15 cellular contexts compared by ENCODE assay signal in genomic region chr1:95096218-95096841, GRCh38. TPM values are rescaled to one million over a fixed set of nuclear protein-coding genes. Genes with fewer than 3 reads are reported as not detected.
DNase-seq lines count a peak whose midpoint lies in the region; ATAC-seq and TF ChIP-seq lines count a peak whose summit lies in the region.
"Had no signal": no experiment of that assay in that cellular context is flagged by ENCODE, and none has a peak within 500 bp of the region (broad histone marks: within the 10 kb centered on the region; RNA-seq: fewer than 3 reads in every experiment).

No MANE protein-coding gene starts in this region.

- TF ChIP-seq CTCF in VCaP (conservative IDR thresholded peaks at IDR 0.05) (no peak), esophagus muscularis mucosa (IDR thresholded peaks at IDR 0.05) (no peak)

- DNase-seq in NCI-H82 (lab: John Stamatoyannopoulos, UW) (peak; percentile 9), NCI-H82 treated with DMSO at 0.1 percent for 48 hours (lab: John Stamatoyannopoulos, UW; ENCODE audit: unreplicated experiment) (no peak), esophagus muscularis mucosa (ENCODE audit: extremely low spot score) (no peak)
- no peak for DNase-seq in stimulated activated naive CD8-positive, alpha-beta T cell treated with anti-CD3 and anti-CD28 coated beads, Interleukin-15, Interleukin-2, amounts not matched to agents 100 U/mL and 50 U/mL, for 24 hours
- DNase-seq in stimulated activated CD4-positive, alpha-beta T cell treated with anti-CD3 and anti-CD28 coated beads, Interleukin-1b, Interleukin-23, amount 100 ng/mL, for 48 hours: no peak
- DNase-seq: Karpas-422, kidney glomerular epithelial cell, nephron progenitor cell, SHP77 had no signal

- ATAC-seq in HG03039 (IDR thresholded peaks at IDR 0.05; ENCODE audit: unreplicated experiment): peak; percentile 7
- ATAC-seq in stimulated activated naive CD8-positive, alpha-beta T cell treated with anti-CD3 and anti-CD28 coated beads, Interleukin-15, Interleukin-2, amounts not matched to agents 100 U/mL and 50 U/mL, for 24 hours: no peak
- ATAC-seq: WTC11 had no signal

- TF ChIP-seq EP300 in esophagus muscularis mucosa (IDR thresholded peaks at IDR 0.05): no peak

- H3K9ac ChIP-seq in subcutaneous abdominal adipose tissue (ENCODE audit: low read length in 5 of 5): no peak overlapping the region

- intact Hi-C loops in esophagus muscularis mucosa (cut with DNase I): no loop called here

- no peak overlapping the region for H3K4me3 ChIP-seq in subcutaneous abdominal adipose tissue (ENCODE audit: low read depth in 1 of 5, low read length in 5 of 5)
- H3K4me3 ChIP-seq in esophagus muscularis mucosa: no peak overlapping the region

- peak overlapping the region; percentile 60; the same call in 1 of the 2 replicates for H3K27ac ChIP-seq in VCaP
- peak overlapping the region; percentile 47 for H3K27ac ChIP-seq in subcutaneous abdominal adipose tissue (ENCODE audit: low read depth, low read length)
- H3K27ac ChIP-seq in esophagus muscularis mucosa (replicated peaks in 1 of 4): no peak overlapping the region

- H3K4me1 ChIP-seq in subcutaneous abdominal adipose tissue (ENCODE audit: control insufficient read depth in 5 of 5, insufficient read depth in 5 of 5, low read length in 5 of 5) (peaks cover 0 to 14% (median 10%) of the 10 kb centered on the region in 5 donors), esophagus muscularis mucosa (no peaks in the 10 kb centered on the region)

- TF ChIP-seq POLR2A in esophagus muscularis mucosa (IDR thresholded peaks at IDR 0.05; ENCODE audit: low read depth): no peak

- no peaks in the 10 kb centered on the region for H3K27me3 ChIP-seq in subcutaneous abdominal adipose tissue (ENCODE audit: control insufficient read depth in 5 of 5, insufficient read depth in 4 of 5, low read length in 5 of 5)
- no peaks in the 10 kb centered on the region for H3K27me3 ChIP-seq in esophagus muscularis mucosa

- H3K9me3 ChIP-seq in subcutaneous abdominal adipose tissue (ENCODE audit: control insufficient read depth in 5 of 5, low read length in 5 of 5) (no peaks in the 10 kb centered on the region), esophagus muscularis mucosa (no peaks in the 10 kb centered on the region)

- 80% methylated on average over 6 of the region's 6 CpGs for WGBS in esophagus muscularis mucosa

- H3K36me3 ChIP-seq in subcutaneous abdominal adipose tissue (ENCODE audit: control insufficient read depth in 5 of 5, insufficient read depth in 5 of 5, low read length in 5 of 5) (no peaks in the 10 kb centered on the region), esophagus muscularis mucosa (no peaks in the 10 kb centered on the region)

RNA-seq across cellular contexts. Expression of gene TLCD4, which starts 20.8 kb away (rescaled TPM):
- 10 to 100 TPM in 1 of 4 donors, 1 to 10 TPM in 3; 8.4 to 15.9 (median 9.3) TPM for total RNA-seq in esophagus muscularis mucosa
- total RNA-seq: A673; activated T-helper 2 cell treated with anti-CD3 and anti-CD28 coated beads, Interferon-gamma antibody, Interleukin-2, Interleukin-4, amounts not matched to agents 10 μg/mL and 5 μg/mL and 100 μg/mL, durations not matched to agents 14 hours and 24 hours and 36 hours had no signal

RNA-seq across cellular contexts. Expression of gene ALG14, which starts 23.6 kb away (rescaled TPM):
- under 1 TPM; 0.52 to 0.83 (median 0.74) TPM for total RNA-seq in esophagus muscularis mucosa

Comparison
In these comparisons a context has a peak if more than half of its experiments do, and no peak if none do; other contexts are left out.
1. H3K27ac ChIP-seq: peak in VCaP (single experiment) and subcutaneous abdominal adipose tissue (single experiment); none in esophagus muscularis mucosa (0 of 4).